10 cellular contexts compared by ENCODE assay signal in the genomic region with DNA sequence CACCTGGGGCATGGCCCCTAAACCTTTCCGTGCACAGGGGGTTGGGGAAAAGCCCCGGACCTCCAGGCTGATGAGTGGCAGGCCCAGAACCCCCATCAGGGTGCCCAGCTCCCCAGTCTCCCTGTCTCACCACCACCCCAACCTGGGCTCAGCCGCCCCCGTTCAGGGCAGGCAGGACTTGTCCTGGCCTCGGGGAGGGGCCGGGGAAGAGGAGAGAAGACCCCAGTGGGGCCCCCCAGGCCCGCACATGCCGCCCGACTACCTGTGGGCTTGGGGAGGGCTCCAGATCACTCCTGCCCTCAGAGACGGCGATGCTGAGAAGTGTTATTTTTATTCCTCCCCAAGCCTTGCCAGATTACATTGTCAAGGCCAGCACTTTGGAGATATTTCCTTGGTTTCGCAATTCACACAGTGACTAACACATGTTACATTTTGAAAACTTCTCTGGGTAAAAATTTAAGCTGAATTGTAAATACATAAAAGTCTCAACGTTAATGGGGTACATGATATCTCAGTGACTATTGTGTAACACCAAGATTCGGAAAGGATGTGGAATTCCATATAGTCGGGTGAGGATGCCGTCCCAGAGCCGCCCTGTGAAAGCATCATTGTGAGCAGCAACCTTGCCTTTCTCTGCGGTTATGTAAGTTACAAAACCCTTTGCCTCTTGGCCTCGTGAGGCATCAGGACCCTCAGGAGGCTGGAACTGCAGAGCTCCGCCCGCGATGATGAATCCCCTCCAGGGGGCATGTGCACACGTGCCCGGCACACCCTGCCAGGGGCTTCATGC.
DNase-seq lines count a peak whose midpoint lies in the region; ATAC-seq and TF ChIP-seq lines count a peak whose summit lies in the region.
"Had no signal": no experiment of that assay in that cellular context is flagged by ENCODE, and none has a peak within 500 bp of the region (broad histone marks: within the 10 kb centered on the region; RNA-seq: fewer than 3 reads in every experiment).

No MANE protein-coding gene starts in this region.

- TF ChIP-seq CTCF in BJ (IDR thresholded peaks at IDR 0.05; ENCODE audit: insufficient read depth, low read depth, low read length) (no peak), PC-3 (conservative IDR thresholded peaks at IDR 0.05; ENCODE audit: low read depth, low read length) (no peak), osteocyte (IDR thresholded peaks at IDR 0.05) (no peak)

- H3K4me3 Mint-ChIP-seq in osteocyte (ENCODE audit: unreplicated experiment) = no peak overlapping the region

- peak; percentile 6; the same call in 1 of the 2 replicates for ATAC-seq in PC-3
- no peak for ATAC-seq in GM18873 (IDR thresholded peaks at IDR 0.05; ENCODE audit: low FRiP score, unreplicated experiment)

- H3K36me3 ChIP-seq in BJ (ENCODE audit: control insufficient read depth, insufficient read depth, low read length) = no peaks in the 10 kb centered on the region
- H3K36me3 ChIP-seq in PC-3 (ENCODE audit: low read depth, low read length) = no peaks in the 10 kb centered on the region

- no peaks in the 10 kb centered on the region for H3K27me3 Mint-ChIP-seq in osteocyte (ENCODE audit: unreplicated experiment)

- no peaks in the 10 kb centered on the region for H3K4me1 Mint-ChIP-seq in osteocyte (ENCODE audit: unreplicated experiment)

- H3K27me3 ChIP-seq in BJ (ENCODE audit: control insufficient read depth, insufficient read depth, low read length) (no peaks in the 10 kb centered on the region), PC-3 (ENCODE audit: low read length) (no peaks in the 10 kb centered on the region)

- H3K4me3 ChIP-seq in BJ (ENCODE audit: low read depth, low read length) (no peak overlapping the region), PC-3 (ENCODE audit: low read length) (peak overlapping the region; percentile 72)

- CTCF ChIA-PET in BJ (lab: Yijun Ruan, JAX) = no interaction called here
- CTCF ChIA-PET in PC-3 (lab: Charles Lee) = interaction anchor here (0.7 kb wide), 1 partner anchor 70 kb away, joined by 5 read pairs; no protein-coding TSS in a partner anchor

- POLR2A ChIA-PET in BJ (lab: Charles Lee) = interaction anchor here (0.5 kb wide), 1 partner anchor 116 kb away, joined by 4 read pairs; no protein-coding TSS in a partner anchor
- POLR2A ChIA-PET in PC-3 (lab: Charles Lee; ENCODE audit: unreplicated experiment) = no interaction called here

- DNase-seq in BJ (ENCODE audit: low read depth) = peak; percentile 51
- DNase-seq in PC-3 = peak; percentile 88
- DNase-seq in fibroblast of gingiva (ENCODE audit: low read depth) = peak; percentile 82
- peak; percentile 84 for DNase-seq in osteocyte (ENCODE audit: extremely low spot score, unreplicated experiment)
- DNase-seq in NCI-H446 (lab: John Stamatoyannopoulos, UW) = no peak
- DNase-seq in T-helper 9 cell = no peak
- DNase-seq in cerebellum (ENCODE audit: low spot score) = no peak
- DNase-seq: Caco-2, SHP77 treated with DMSO at 0.1 percent for 48 hours had no signal

- no TSS peak for BruUV-seq in PC-3 (replicated peaks; lab: Mats Ljungman, UMichigan)

- peaks cover 13% of the 10 kb centered on the region for H3F3A ChIP-seq in PC-3 (ENCODE audit: low read length, unreplicated experiment)

- intact Hi-C loops in PC-3 (cut with micrococcal nuclease) = loop anchor here (5.0 kb wide), 1 partner anchor 403 kb away; no protein-coding TSS in a partner anchor

- H3K27ac ChIP-seq in PC-3 (ENCODE audit: low read length) = peak overlapping the region; percentile 99

- peaks cover 45% of the 10 kb centered on the region for H3K79me2 ChIP-seq in PC-3 (ENCODE audit: low read length)

- no peak overlapping the region for H3K27ac Mint-ChIP-seq in osteocyte (ENCODE audit: unreplicated experiment)

- H3K9me3 ChIP-seq in PC-3 (ENCODE audit: low read length) = no peaks in the 10 kb centered on the region
- H3K9me3 ChIP-seq: Caco-2 had no signal

- H4K20me1 ChIP-seq in PC-3 (ENCODE audit: low read length) = no peaks in the 10 kb centered on the region

- no peaks in the 10 kb centered on the region for H3K9me3 Mint-ChIP-seq in osteocyte (ENCODE audit: unreplicated experiment)

- H3K4me1 ChIP-seq in PC-3 (ENCODE audit: insufficient read depth, low read length) = peaks cover 61% of the 10 kb centered on the region

- no peaks in the 10 kb centered on the region for H3K9me2 ChIP-seq in PC-3 (replicated peaks; ENCODE audit: low read length)

- peak overlapping the region; percentile 42 for H2AFZ ChIP-seq in PC-3 (ENCODE audit: low read length)

- H3K36me3 Mint-ChIP-seq in osteocyte (ENCODE audit: unreplicated experiment) = no peaks in the 10 kb centered on the region

- peak overlapping the region; percentile 96 for H3K4me2 ChIP-seq in PC-3 (ENCODE audit: low read length)

- peak overlapping the region; percentile 88 for H3K9ac ChIP-seq in PC-3 (ENCODE audit: low read length)

Comparison
In these comparisons a context has a peak if more than half of its experiments do, and no peak if none do; other contexts are left out.
1. DNase-seq: peak in BJ (single experiment), PC-3 (single experiment), fibroblast of gingiva (single experiment) and osteocyte (single experiment); none in NCI-H446 (0 of 2), T-helper 9 cell (single experiment) and cerebellum (single experiment).